In the genomic region with DNA sequence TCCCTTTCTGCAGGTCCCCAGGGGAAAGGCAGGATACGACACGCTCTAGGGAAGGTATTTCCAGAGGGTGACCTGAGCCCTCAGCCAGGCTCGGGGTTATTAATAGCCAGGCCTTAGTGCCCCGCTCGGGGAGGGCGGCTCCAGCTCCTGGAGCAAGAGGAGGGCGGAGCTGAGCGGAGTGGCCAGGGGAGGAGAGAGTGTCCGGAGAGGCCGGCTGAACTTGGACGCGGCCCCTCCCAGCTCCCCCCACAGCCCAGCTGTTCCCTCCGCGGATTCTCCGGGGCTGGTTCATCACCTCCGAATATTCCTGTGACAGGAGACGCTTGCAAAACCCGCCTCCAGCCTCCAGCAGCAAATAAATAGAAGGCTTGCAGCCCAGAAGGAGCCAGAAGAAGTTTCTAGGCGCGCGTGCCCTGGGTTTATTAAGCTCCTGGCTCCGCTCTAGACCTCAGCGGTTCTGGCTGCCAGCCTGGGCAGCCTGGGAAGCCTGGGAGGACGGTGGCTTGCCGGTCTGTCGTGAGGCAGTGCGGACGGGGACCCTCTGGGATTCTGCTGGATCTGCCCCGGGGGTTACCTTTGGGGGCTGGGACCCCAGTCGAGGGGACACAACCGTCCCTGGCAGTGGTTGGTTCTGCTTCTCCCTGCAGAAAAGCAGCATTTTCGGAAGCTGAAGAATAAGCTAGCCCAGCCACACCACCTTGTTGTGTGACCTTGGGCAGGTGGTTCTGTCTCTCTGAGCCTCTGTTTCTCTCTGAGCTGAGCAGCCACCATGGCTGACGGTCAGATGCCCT, we compare ENCODE assay signal across 8 cellular contexts. TPM values are rescaled to one million over a fixed set of nuclear protein-coding genes. Genes with fewer than 3 reads are reported as not detected.
DNase-seq lines count a peak whose midpoint lies in the region; ATAC-seq and TF ChIP-seq lines count a peak whose summit lies in the region.

A gene with protein sequence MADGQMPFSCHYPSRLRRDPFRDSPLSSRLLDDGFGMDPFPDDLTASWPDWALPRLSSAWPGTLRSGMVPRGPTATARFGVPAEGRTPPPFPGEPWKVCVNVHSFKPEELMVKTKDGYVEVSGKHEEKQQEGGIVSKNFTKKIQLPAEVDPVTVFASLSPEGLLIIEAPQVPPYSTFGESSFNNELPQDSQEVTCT (plus strand): TSS at position 388 of the 791 bp plus-strand sequence. CDS start 382 bp downstream, at position 770.

- H3K4me1 ChIP-seq in breast epithelium, result peaks cover 4 to 8% of the 10 kb centered on the region in 2 donors

- no peaks in the 10 kb centered on the region for H3K9me3 ChIP-seq in breast epithelium

- no peaks in the 10 kb centered on the region for H3K27me3 ChIP-seq in breast epithelium

- H3K27ac Mint-ChIP-seq in natural killer cell treated with Interleukin-12 subunit alpha and Interleukin-12 subunit beta and Interleukin-15 and Interleukin-18, amount 100 ng/mL, for 72 hours, result no peak within 1 kb of the TSS
- no peak within 1 kb of the TSS for H3K27ac Mint-ChIP-seq in activated naive CD4-positive, alpha-beta T cell treated with anti-CD3 and anti-CD28 coated beads, Interleukin-2, amount 50 U/mL, for 72 hours

- in situ Hi-C loops in ACHN (cut with HindIII; ENCODE audit: low pct_ligation_motif_present, low pct_unique_long_range_greater_than_20kb, low sequenced_read_pairs), result no loop called here

- H3K4me3 ChIP-seq in breast epithelium (peak within 1 kb of the TSS; percentile 40 to 68 (median 60)), skin epidermis (peak within 1 kb of the TSS; percentile 1 to 44 (median 28))

- H3K4me1 Mint-ChIP-seq in natural killer cell treated with Interleukin-12 subunit alpha and Interleukin-12 subunit beta and Interleukin-15 and Interleukin-18, amount 100 ng/mL, for 72 hours (ENCODE audit: low read depth in 2 of 2), result no peaks in the 10 kb centered on the region

- no peak for TF ChIP-seq CTCF in breast epithelium (IDR thresholded peaks at IDR 0.05)

- intact Hi-C loops in breast epithelium (cut with DNase I; ENCODE audit: low total_unique reads), result no loop called here

- ATAC-seq in natural killer cell treated with Interleukin-12 subunit alpha and Interleukin-12 subunit beta and Interleukin-15 and Interleukin-18, amount 100 ng/mL, for 72 hours, result no peak
- no peak for ATAC-seq in activated naive CD4-positive, alpha-beta T cell treated with anti-CD3 and anti-CD28 coated beads, Interleukin-2, amount 50 U/mL, for 72 hours

- no peaks in the 10 kb centered on the region for H3K36me3 Mint-ChIP-seq in natural killer cell treated with Interleukin-12 subunit alpha and Interleukin-12 subunit beta and Interleukin-15 and Interleukin-18, amount 100 ng/mL, for 72 hours
- no peaks in the 10 kb centered on the region for H3K36me3 Mint-ChIP-seq in activated naive CD4-positive, alpha-beta T cell treated with anti-CD3 and anti-CD28 coated beads, Interleukin-2, amount 50 U/mL, for 72 hours

- H3K9me3 Mint-ChIP-seq in natural killer cell treated with Interleukin-12 subunit alpha and Interleukin-12 subunit beta and Interleukin-15 and Interleukin-18, amount 100 ng/mL, for 72 hours, result no peaks in the 10 kb centered on the region
- H3K9me3 Mint-ChIP-seq in activated naive CD4-positive, alpha-beta T cell treated with anti-CD3 and anti-CD28 coated beads, Interleukin-2, amount 50 U/mL, for 72 hours, result no peaks in the 10 kb centered on the region

- peaks cover 6 to 9% of the 10 kb centered on the region in 2 donors for H3K27me3 Mint-ChIP-seq in natural killer cell treated with Interleukin-12 subunit alpha and Interleukin-12 subunit beta and Interleukin-15 and Interleukin-18, amount 100 ng/mL, for 72 hours

- H3K4me3 Mint-ChIP-seq in natural killer cell treated with Interleukin-12 subunit alpha and Interleukin-12 subunit beta and Interleukin-15 and Interleukin-18, amount 100 ng/mL, for 72 hours, result no peak within 1 kb of the TSS

- DNase-seq in ACHN (peak; percentile 96), NCI-H1105 treated with DMSO at 0.1 percent for 48 hours (lab: John Stamatoyannopoulos, UW) (peak; percentile 55), breast epithelium (ENCODE audit: low spot score in 2 of 2) (peak; percentile 75 to 78), iPS-NIHi7 (ENCODE audit: extremely low spot score) (peak; percentile 79)
- no peak for DNase-seq in natural killer cell treated with Interleukin-12 subunit alpha and Interleukin-12 subunit beta and Interleukin-15 and Interleukin-18, amount 100 ng/mL, for 72 hours (ENCODE audit: low spot score)
- no peak for DNase-seq in activated CD8-positive, alpha-beta memory T cell treated with anti-CD3 and anti-CD28 coated beads, Interleukin-2, amount 50 U/mL, for 48 hours
- no peak for DNase-seq in activated naive CD4-positive, alpha-beta T cell treated with anti-CD3 and anti-CD28 coated beads, Interleukin-2, amount 50 U/mL, for 72 hours (ENCODE audit: low spot score in 2 of 2)

- TF ChIP-seq POLR2A in breast epithelium (IDR thresholded peaks at IDR 0.05), result peak; percentile 40

- H3K36me3 ChIP-seq in breast epithelium, result no peaks in the 10 kb centered on the region

- H3K27ac ChIP-seq in breast epithelium (peak within 1 kb of the TSS; percentile 58 to 89), skin epidermis (peak within 1 kb of the TSS in 18 of 21 experiments; percentile 6 to 87 (median 64))

RNA-seq across cellular contexts. Expression of the gene that starts here (rescaled TPM):
- 10 to 100 TPM; 19.3 to 44.5 (median 32.8) TPM for total RNA-seq in breast epithelium
- total RNA-seq in natural killer cell treated with Interleukin-12 subunit alpha and Interleukin-12 subunit beta and Interleukin-15 and Interleukin-18, amount 100 ng/mL, for 72 hours, result not detected
- total RNA-seq in activated naive CD4-positive, alpha-beta T cell treated with anti-CD3 and anti-CD28 coated beads, Interleukin-2, amount 50 U/mL, for 72 hours, result not detected

Comparison
In these comparisons a context has a peak if more than half of its experiments do, and no peak if none do; other contexts are left out.
1. RNA of the gene that starts here (total RNA-seq): 19.3 to 44.5 TPM in breast epithelium; not detected in activated naive CD4-positive, alpha-beta T cell treated with anti-CD3 and anti-CD28 coated beads, Interleukin-2, amount 50 U/mL, for 72 hours and not detected in natural killer cell treated with Interleukin-12 subunit alpha and Interleukin-12 subunit beta and Interleukin-15 and Interleukin-18, amount 100 ng/mL, for 72 hours; every median in the first group is over 10 times any median in the second.
2. DNase-seq: peak in ACHN (single experiment), NCI-H1105 treated with DMSO at 0.1 percent for 48 hours (single experiment), breast epithelium (2 of 2) and iPS-NIHi7 (single experiment); none in natural killer cell treated with Interleukin-12 subunit alpha and Interleukin-12 subunit beta and Interleukin-15 and Interleukin-18, amount 100 ng/mL, for 72 hours (single experiment), activated CD8-positive, alpha-beta memory T cell treated with anti-CD3 and anti-CD28 coated beads, Interleukin-2, amount 50 U/mL, for 48 hours (single experiment) and activated naive CD4-positive, alpha-beta T cell treated with anti-CD3 and anti-CD28 coated beads, Interleukin-2, amount 50 U/mL, for 72 hours (0 of 2).